ENCODE assay signal across 19 cellular contexts in the genomic region with DNA sequence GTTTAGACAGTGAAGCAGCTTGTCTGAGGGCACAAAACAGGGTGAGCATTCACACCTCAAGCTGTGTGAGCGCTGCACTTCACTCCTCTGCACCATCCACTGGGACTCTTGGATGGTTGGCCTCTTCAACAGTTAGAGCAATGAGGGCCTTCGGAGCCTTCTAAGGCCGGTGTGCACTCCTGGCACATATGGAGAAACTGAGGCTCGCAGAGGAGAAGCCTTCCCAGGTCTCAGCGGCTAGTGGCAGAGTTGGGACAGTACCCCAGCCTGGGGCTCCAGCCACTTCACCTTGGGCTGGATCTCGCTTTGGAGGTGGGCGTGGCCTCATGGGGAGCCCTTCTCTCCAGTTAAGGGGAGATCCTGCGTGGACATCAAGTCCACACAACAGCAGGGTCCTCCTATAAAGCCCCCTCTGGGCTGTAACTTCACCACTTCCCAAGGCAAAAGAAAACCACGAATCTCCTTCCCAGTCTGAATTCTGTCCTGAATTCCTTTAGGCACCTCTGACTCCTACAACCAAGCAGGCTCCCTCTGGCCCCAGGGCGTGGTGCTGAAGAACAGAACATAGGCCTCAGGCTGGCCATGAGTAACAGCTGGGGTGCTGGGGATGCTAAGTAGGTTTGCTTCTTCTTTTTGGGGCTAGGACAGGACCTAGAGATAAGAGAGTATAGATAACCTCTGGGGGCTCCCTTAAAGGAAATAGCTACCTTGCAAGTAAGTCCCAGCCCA. TPM values are rescaled to one million over a fixed set of nuclear protein-coding genes. Genes with fewer than 3 reads are reported as not detected.
DNase-seq lines count a peak whose midpoint lies in the region; ATAC-seq and TF ChIP-seq lines count a peak whose summit lies in the region.
"Had no signal": no experiment of that assay in that cellular context is flagged by ENCODE, and none has a peak within 500 bp of the region (broad histone marks: within the 10 kb centered on the region; RNA-seq: fewer than 3 reads in every experiment).

No MANE protein-coding gene starts in this region.

- ATAC-seq in HG03196 (IDR thresholded peaks at IDR 0.05; ENCODE audit: unreplicated experiment): no peak
- no peak for ATAC-seq in GM19397 (IDR thresholded peaks at IDR 0.05; ENCODE audit: unreplicated experiment)
- ATAC-seq: stimulated activated memory B cell treated with anti-CD40 and anti-IgM and Interleukin-4, amounts not matched to agents 10 μg/mL and 1 μg/mL and 100 μg/mL, for 72 hours had no signal

- H3K4me3 ChIP-seq in mammary epithelial cell (replicated peaks in 1 of 3; ENCODE audit: insufficient read depth in 1 of 3, low read depth in 2 of 3, low read length in 3 of 3): no peak overlapping the region
- no peak overlapping the region for H3K4me3 ChIP-seq in osteoblast (ENCODE audit: insufficient read depth, low read length)
- no peak overlapping the region for H3K4me3 ChIP-seq in Karpas-422 (ENCODE audit: low read length)
- H3K4me3 ChIP-seq: cardiac muscle cell had no signal

- no peak overlapping the region for H2AFZ ChIP-seq in mammary epithelial cell (ENCODE audit: low read depth, low read length)
- no peak overlapping the region for H2AFZ ChIP-seq in osteoblast (ENCODE audit: low read length)
- no peak overlapping the region for H2AFZ ChIP-seq in Karpas-422 (ENCODE audit: low read length)

- TF ChIP-seq CTCF in mammary epithelial cell (conservative IDR thresholded peaks at IDR 0.05 in 1 of 2, IDR thresholded peaks at IDR 0.05 in 1 of 2; ENCODE audit: extremely low read depth in 1 of 2, insufficient read depth in 1 of 2, low read depth in 1 of 2, low read length in 2 of 2): no peak
- TF ChIP-seq CTCF in osteoblast (IDR thresholded peaks at IDR 0.05; ENCODE audit: extremely low read depth, low read depth, low read length): no peak

- H4K20me1 ChIP-seq in mammary epithelial cell (ENCODE audit: insufficient read depth, low read length) (no peaks in the 10 kb centered on the region), osteoblast (ENCODE audit: insufficient read depth, low read length) (no peaks in the 10 kb centered on the region), Karpas-422 (ENCODE audit: insufficient read depth, low read depth, low read length) (no peaks in the 10 kb centered on the region; the same call in 1 of the 2 replicates)

- CTCF ChIA-PET in mammary epithelial cell (lab: Charles Lee; ENCODE audit: low non-redundant PET): no interaction called here

- H3K79me2 ChIP-seq in mammary epithelial cell (ENCODE audit: insufficient read depth, low read length): no peaks in the 10 kb centered on the region
- H3K79me2 ChIP-seq in osteoblast (ENCODE audit: insufficient read depth, low read length): no peaks in the 10 kb centered on the region
- no peaks in the 10 kb centered on the region for H3K79me2 ChIP-seq in Karpas-422 (ENCODE audit: low read length)

- WGBS in mammary epithelial cell (ENCODE audit: low coverage, missing lambda C conversion rate): 90% methylated on average over 8 of the region's 10 CpGs

- H3K36me3 ChIP-seq in mammary epithelial cell (ENCODE audit: insufficient read depth, low read length): no peaks in the 10 kb centered on the region
- H3K36me3 ChIP-seq in osteoblast (ENCODE audit: insufficient read depth, low read length): peaks cover 83% of the 10 kb centered on the region
- no peaks in the 10 kb centered on the region for H3K36me3 ChIP-seq in Karpas-422 (ENCODE audit: insufficient read depth, low read length)
- H3K36me3 ChIP-seq: cardiac muscle cell, neutrophil had no signal

- intact Hi-C loops in mammary epithelial cell (cut with micrococcal nuclease): no loop called here

- no peaks in the 10 kb centered on the region for H3K9me2 ChIP-seq in Karpas-422 (replicated peaks; ENCODE audit: insufficient read depth, low read length)

- H3K9ac ChIP-seq in mammary epithelial cell (ENCODE audit: insufficient read depth, low read length): no peak overlapping the region
- H3K9ac ChIP-seq in Karpas-422 (ENCODE audit: low read length): no peak overlapping the region
- H3K9ac ChIP-seq: KMS-11 had no signal

- in situ Hi-C loops in mammary epithelial cell (cut with MboI; ENCODE audit: low sequenced_read_pairs in 2 of 2): no loop called here

- H3K27me3 ChIP-seq in mammary epithelial cell (ENCODE audit: insufficient read depth, low read length) (no peaks in the 10 kb centered on the region), osteoblast (ENCODE audit: insufficient read depth, low read length) (no peaks in the 10 kb centered on the region), Karpas-422 (ENCODE audit: low read length) (no peaks in the 10 kb centered on the region)
- H3K27me3 ChIP-seq: cardiac muscle cell, neutrophil had no signal

- H3K4me1 ChIP-seq in mammary epithelial cell (ENCODE audit: insufficient read depth, low read length) (peaks cover 33% of the 10 kb centered on the region), osteoblast (ENCODE audit: insufficient read depth, low read length) (peaks cover 21% of the 10 kb centered on the region), Karpas-422 (ENCODE audit: low read length) (no peaks in the 10 kb centered on the region)

- DNase-seq in ELF-1 (ENCODE audit: low read depth, low spot score) (peak; percentile 72), M059J (ENCODE audit: low read depth) (peak; percentile 74), mammary epithelial cell (peak; percentile 48), osteoblast (ENCODE audit: insufficient read length, low spot score, missing footprints) (peak; percentile 94), Karpas-422 (no peak)
- DNase-seq: activated CD4-positive, alpha-beta T cell treated with anti-CD3 and anti-CD28 coated beads for 4 hours; activated naive CD8-positive, alpha-beta T cell treated with anti-CD3 and anti-CD28 coated beads for 36 hours; activated T-cell treated with anti-CD3 and anti-CD28 coated beads for 4 hours; DMS79; immature natural killer cell; NCI-H510A had no signal

- dilution Hi-C loops in mammary epithelial cell (cut with HindIII; ENCODE audit: low sequenced_read_pairs): loop anchor here (5.0 kb wide), 1 partner anchor 40 kb away; the partner anchor contains the start of gene PDGFRB

- no TSS peak for BruUV-seq in mammary epithelial cell (replicated peaks; lab: Mats Ljungman, UMichigan)

- H3K9me3 ChIP-seq in mammary epithelial cell (replicated peaks; ENCODE audit: insufficient read depth, low read length): no peaks in the 10 kb centered on the region
- H3K9me3 ChIP-seq in osteoblast (ENCODE audit: low read depth, low read length): no peaks in the 10 kb centered on the region
- no peaks in the 10 kb centered on the region for H3K9me3 ChIP-seq in Karpas-422 (ENCODE audit: low read length)
- H3K9me3 ChIP-seq: neutrophil had no signal

- H3K4me2 ChIP-seq in mammary epithelial cell (ENCODE audit: insufficient read depth, low read depth, low read length): no peak overlapping the region
- H3K4me2 ChIP-seq in osteoblast (ENCODE audit: insufficient read depth, low read length): no peak overlapping the region
- H3K4me2 ChIP-seq in Karpas-422 (ENCODE audit: low read depth, low read length, poor library complexity, severe bottlenecking): no peak overlapping the region
- H3K4me2 ChIP-seq: KMS-11 had no signal

- H3K27ac ChIP-seq in mammary epithelial cell (ENCODE audit: insufficient read depth, low read depth, low read length): no peak overlapping the region
- no peak overlapping the region for H3K27ac ChIP-seq in osteoblast (ENCODE audit: low read depth, low read length)
- no peak overlapping the region for H3K27ac ChIP-seq in Karpas-422 (ENCODE audit: low read length)
- H3K27ac ChIP-seq: KMS-11, neutrophil had no signal

RNA-seq across cellular contexts. Expression of gene CSF1R, which starts 30.5 kb away (rescaled TPM):
- 0.22 and 2.4 TPM in 2 replicates for total RNA-seq in M059J (2014; rRNA removed; shearing (Covaris generic))
- total RNA-seq in mammary epithelial cell: 1 to 10 TPM in 1 of 2 donors, not detected in 1; 1.3 TPM
- polyA plus RNA-seq in mammary epithelial cell: 1.5 TPM
- 5.0 TPM for polyA minus RNA-seq in mammary epithelial cell
- 0.36 and 0.88 TPM in 2 replicates for total RNA-seq in osteoblast
- not detected in 2 replicates for total RNA-seq in Karpas-422 (2014; rRNA removed; shearing (Covaris generic); ENCODE audit: low replicate concordance)
- total RNA-seq: activated naive CD8-positive, alpha-beta T cell treated with anti-CD3 and anti-CD28 coated beads for 36 hours; cardiac muscle cell; glomerular endothelial cell had no signal

RNA-seq across cellular contexts. Expression of gene PDGFRB, which starts 38.8 kb away (rescaled TPM):
- total RNA-seq in M059J (2014; rRNA removed; shearing (Covaris generic)): 23.5 and 44.4 TPM in 2 replicates
- total RNA-seq in mammary epithelial cell (1 to 10 TPM in 1 of 2 donors, not detected in 1; 1.5 TPM), osteoblast (531 and 567 TPM in 2 replicates)
- polyA plus RNA-seq in mammary epithelial cell: 0.25 TPM
- not detected for polyA minus RNA-seq in mammary epithelial cell
- not detected in 2 replicates for total RNA-seq in Karpas-422 (2014; rRNA removed; shearing (Covaris generic); ENCODE audit: low replicate concordance)

RNA-seq across cellular contexts. Expression of gene CDX1, which starts 49.7 kb away (rescaled TPM):
- not detected in 2 replicates for total RNA-seq in M059J (2014; rRNA removed; shearing (Covaris generic))
- total RNA-seq in mammary epithelial cell (not detected), osteoblast (0.29 and 0.36 TPM in 2 replicates)
- polyA plus RNA-seq in mammary epithelial cell: not detected
- polyA minus RNA-seq in mammary epithelial cell: not detected
- total RNA-seq in Karpas-422 (2014; rRNA removed; shearing (Covaris generic); ENCODE audit: low replicate concordance): not detected in 2 replicates
- total RNA-seq: activated naive CD8-positive, alpha-beta T cell treated with anti-CD3 and anti-CD28 coated beads for 36 hours; cardiac muscle cell; glomerular endothelial cell had no signal
- polyA plus RNA-seq: immature natural killer cell, urinary bladder had no signal
